7 cellular contexts compared by ENCODE assay signal in the genomic region with DNA sequence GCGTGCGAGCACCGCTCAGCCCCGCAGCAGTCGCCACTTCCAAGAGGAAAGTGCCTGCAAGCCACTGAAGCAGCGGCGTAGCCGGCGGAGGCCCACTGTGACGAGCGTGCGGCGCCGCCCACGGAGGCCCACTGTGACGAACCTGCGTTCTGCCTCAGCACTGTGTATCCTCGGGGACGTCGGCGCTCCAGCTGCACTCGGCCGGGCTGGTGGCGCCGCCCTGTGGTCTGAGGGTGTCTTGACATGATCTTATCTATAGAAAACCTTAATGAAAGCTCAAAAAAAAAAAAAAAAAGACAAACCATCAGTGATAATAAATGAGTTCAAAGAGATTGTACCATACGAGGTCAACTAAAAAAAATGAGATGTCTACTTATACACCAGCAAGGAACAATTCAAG. TPM values are rescaled to one million over a fixed set of nuclear protein-coding genes. Genes with fewer than 3 reads are reported as not detected.
A peak's percentile ranks its signal among the peaks of the same experiment; 100 is the strongest.
DNase-seq lines count a peak whose midpoint lies in the region; ATAC-seq and TF ChIP-seq lines count a peak whose summit lies in the region.
"Not testable (repeated sequence)": the region's sequence is repeated elsewhere in the genome, so short reads cannot be mapped to it uniquely, and the experiment has no call there.

A gene (minus strand): TSS at position 166 of the 400 bp plus-strand sequence. CDS start 192 bp downstream, outside the sequence.

- peak within 1 kb of the TSS; percentile 65 to 72 for H3K27ac ChIP-seq in liver (ENCODE audit: low read depth in 1 of 2, low read length in 2 of 2)

- H3K36me3 ChIP-seq in liver (ENCODE audit: control insufficient read depth in 4 of 4, insufficient read depth in 3 of 4, low read depth in 1 of 4, low read length in 3 of 4): not testable (repeated sequence)

- H3K4me3 Mint-ChIP-seq in effector memory CD8-positive, alpha-beta T cell: peak within 1 kb of the TSS; percentile 80 to 85

- H3K36me3 Mint-ChIP-seq in effector memory CD8-positive, alpha-beta T cell (ENCODE audit: insufficient read depth): peaks cover 13% of the 10 kb centered on the region

- peak within 1 kb of the TSS in 2 of 3 donors; percentile 30 to 53 for H3K4me3 ChIP-seq in liver (ENCODE audit: low read depth in 1 of 3, low read length in 3 of 3)

- H3K4me1 Mint-ChIP-seq in effector memory CD8-positive, alpha-beta T cell (ENCODE audit: low read depth in 2 of 2): peaks cover 5 to 13% of the 10 kb centered on the region in 2 donors

- not testable (repeated sequence) for H3K9me3 Mint-ChIP-seq in effector memory CD8-positive, alpha-beta T cell

- WGBS in liver: 0% methylated on average over 13 of the region's 26 CpGs

- peak; percentile 54 for TF ChIP-seq CTCF in liver (IDR thresholded peaks at IDR 0.05; ENCODE audit: low read depth, low read length, missing input control)

- peak; percentile 80 for DNase-seq in NCI-H460 (ENCODE audit: extremely low read depth, low read depth)
- peak; percentile 76 for DNase-seq in activated T-cell treated with anti-CD3 and anti-CD28 coated beads for 24 hours (ENCODE audit: low read depth)
- peak; percentile 90 for DNase-seq in effector memory CD8-positive, alpha-beta T cell
- peak; percentile 82 for DNase-seq in stimulated activated CD4-positive, alpha-beta T cell treated with anti-CD3 and anti-CD28 coated beads, Interleukin-12 subunit alpha, Interleukin-12 subunit beta, amount 100 ng/mL, for 4 hours

- H3K27me3 Mint-ChIP-seq in effector memory CD8-positive, alpha-beta T cell: peaks cover 13 to 24% of the 10 kb centered on the region in 2 donors

- not testable (repeated sequence) for H3K27me3 ChIP-seq in liver (ENCODE audit: control insufficient read depth in 4 of 4, insufficient read depth in 4 of 4, low read length in 3 of 4)

- not testable (repeated sequence) for H3K9ac ChIP-seq in liver (ENCODE audit: low read depth in 1 of 2, low read length in 2 of 2)

- not testable (repeated sequence) for H3K4me1 ChIP-seq in liver (ENCODE audit: control insufficient read depth in 4 of 4, insufficient read depth in 4 of 4, low read length in 3 of 4)

- not testable (repeated sequence) for H3K9me3 ChIP-seq in liver (ENCODE audit: control insufficient read depth in 4 of 4, low read length in 3 of 4)

- ATAC-seq in GM18517 (IDR thresholded peaks at IDR 0.05; ENCODE audit: unreplicated experiment) (peak; percentile 97), HG02840 (IDR thresholded peaks at IDR 0.05; ENCODE audit: low FRiP score, unreplicated experiment) (peak; percentile 92)
- ATAC-seq in effector memory CD8-positive, alpha-beta T cell (replicated peaks): peak; percentile 99

- H3K27ac Mint-ChIP-seq in effector memory CD8-positive, alpha-beta T cell: peak within 1 kb of the TSS; percentile 82 to 94

- peak; percentile 76 to 80 for TF ChIP-seq RAD21 in liver (IDR thresholded peaks at IDR 0.05)

TF ChIP-seq in liver, 16 proteins besides CTCF, POLR2A, EP300 and RAD21:
- TF ChIP-seq RXRA (IDR thresholded peaks at IDR 0.05): peak in 1 of 2 donors; percentile 25

RNA-seq across cellular contexts. Expression of the gene that starts here (rescaled TPM):
- total RNA-seq in NCI-H460 (2014; rRNA removed; shearing (Covaris generic)): 3.0 and 3.2 TPM in 2 replicates
- polyA plus RNA-seq in NCI-H460 (2014; cell fraction: nucleus; rRNA removed): 0.27 and 2.8 TPM in 2 replicates
- 10 to 100 TPM in 1 of 2 donors, 1 to 10 TPM in 1; 7.2 to 20.6 TPM for total RNA-seq in liver
- 1 to 10 TPM; 1.5 to 1.7 TPM for polyA plus RNA-seq in liver

Comparison
In these comparisons a context has a peak if more than half of its experiments do, and no peak if none do; other contexts are left out.
1. Peak in every context shown above with its lines: DNase-seq, ATAC-seq, H3K4me3 ChIP-seq and H3K27ac ChIP-seq.